10 cellular contexts compared by ENCODE assay signal in the genomic region with DNA sequence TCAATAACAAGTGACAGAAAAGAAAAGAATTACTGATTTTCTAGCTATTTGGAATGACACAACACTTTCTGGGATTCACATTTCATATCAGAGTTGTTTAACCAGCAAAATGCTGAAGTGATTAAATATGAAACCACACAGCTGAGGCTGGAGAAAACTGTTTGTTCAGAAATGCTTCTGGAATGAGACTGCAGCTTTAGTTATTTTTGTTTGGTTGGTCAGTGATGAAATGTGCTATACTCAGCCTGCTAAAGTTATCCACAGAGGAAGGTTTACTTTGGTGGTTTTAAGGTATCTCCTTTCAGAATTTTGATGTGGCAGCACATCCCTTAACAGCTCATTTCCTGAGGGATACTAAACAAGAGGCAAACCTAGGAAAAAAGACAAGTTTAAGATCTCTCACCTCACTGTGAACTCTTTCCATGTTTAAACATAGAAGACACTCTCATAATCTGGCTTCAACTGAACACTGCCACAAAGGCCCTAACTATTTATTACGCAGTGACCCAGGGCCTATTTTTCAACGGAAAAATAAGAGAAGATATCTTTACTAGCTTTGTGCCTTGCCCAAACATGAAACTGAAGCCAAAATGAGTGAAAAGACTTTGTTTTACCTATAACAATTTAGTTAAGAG.
DNase-seq lines count a peak whose midpoint lies in the region; ATAC-seq and TF ChIP-seq lines count a peak whose summit lies in the region.
"Had no signal": no experiment of that assay in that cellular context is flagged by ENCODE, and none has a peak within 500 bp of the region (broad histone marks: within the 10 kb centered on the region; RNA-seq: fewer than 3 reads in every experiment).

No MANE protein-coding gene starts in this region.

- no peak for TF ChIP-seq CTCF in left lung (IDR thresholded peaks at IDR 0.05)
- TF ChIP-seq CTCF in transverse colon (IDR thresholded peaks at IDR 0.05): no peak

- intact Hi-C loops in left lung (cut with DNase I) (no loop called here), transverse colon (cut with DNase I; ENCODE audit: low total_unique reads) (no loop called here)

- H3K27me3 ChIP-seq in left lung (no peaks in the 10 kb centered on the region), transverse colon (no peaks in the 10 kb centered on the region)

- H3K4me1 ChIP-seq in left lung (peaks cover 4 to 10% of the 10 kb centered on the region in 2 donors), transverse colon (peaks cover 14 to 29% (median 19%) of the 10 kb centered on the region in 4 donors)

- TF ChIP-seq POLR2A in transverse colon (IDR thresholded peaks at IDR 0.05): no peak

- peak; percentile 94 for DNase-seq in M059J (ENCODE audit: low read depth)
- no peak for DNase-seq in left lung
- DNase-seq in transverse colon: no peak
- no peak for DNase-seq in NCI-H1417 treated with DMSO at 0.1 percent for 48 hours (lab: John Stamatoyannopoulos, UW)
- DNase-seq in NCI-H2081 (lab: John Stamatoyannopoulos, UW): no peak
- DNase-seq in middle frontal gyrus (ENCODE audit: extremely low spot score, low spot score): no peak
- DNase-seq: activated CD4-positive, alpha-beta T cell treated with anti-CD3 and anti-CD28 coated beads, Interleukin-2, amount 50 U/mL, for 48 hours; NCI-H1105 treated with DMSO at 0.1 percent for 48 hours had no signal

- H3K9me3 ChIP-seq in left lung (no peaks in the 10 kb centered on the region), transverse colon (no peaks in the 10 kb centered on the region)

- in situ Hi-C loops in transverse colon (cut with MboI; ENCODE audit: low pct_ligation_motif_present in 1 of 4, low pct_unique_long_range_greater_than_20kb in 1 of 4, low sequenced_read_pairs in 3 of 4): no loop called here

- ATAC-seq in left lung: peak; percentile 66
- no peak for ATAC-seq in GM18868 (IDR thresholded peaks at IDR 0.05; ENCODE audit: unreplicated experiment)

- 63 to 71% methylated on average over 2 of the region's 2 CpGs for WGBS in transverse colon (ENCODE audit: low coverage in 1 of 2), 2 donors

- no peak for TF ChIP-seq EP300 in transverse colon (IDR thresholded peaks at IDR 0.05; ENCODE audit: low read depth)

- H3K27ac ChIP-seq in cingulate gyrus (ENCODE audit: low read depth, low read length) (peak overlapping the region; percentile 47), left lung (peak overlapping the region; percentile 52 to 67), transverse colon (peak overlapping the region; percentile 42 to 61 (median 58))

- H3K4me3 ChIP-seq in left lung (no peak overlapping the region), transverse colon (no peak overlapping the region)

- H3K36me3 ChIP-seq in left lung: no peaks in the 10 kb centered on the region
- no peaks in the 10 kb centered on the region for H3K36me3 ChIP-seq in transverse colon
